ENCODE assay signal across 1 cellular context in the genomic region with DNA sequence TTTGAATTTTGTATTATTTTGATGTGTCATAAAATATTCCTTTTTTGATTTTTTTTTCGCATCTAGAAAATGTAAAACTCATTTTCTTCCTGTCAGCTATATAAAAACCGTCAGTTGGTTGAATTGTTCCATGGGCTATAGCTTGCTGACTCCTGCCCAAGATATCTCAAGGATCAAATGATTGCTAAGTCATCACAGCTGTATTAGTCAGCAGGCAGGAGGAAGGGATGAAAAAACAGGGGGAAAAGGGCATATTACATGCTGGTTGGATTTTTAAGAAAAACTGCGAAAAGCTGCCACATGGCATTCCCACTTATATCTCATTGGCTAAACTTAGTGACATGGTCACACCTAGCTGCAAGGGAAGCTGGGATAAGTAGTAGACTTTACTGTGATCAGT.
TF ChIP-seq lines count a peak whose summit lies in the region.

No MANE protein-coding gene starts in this region.

TF ChIP-seq in IMR-90, 13 proteins besides CTCF, POLR2A, EP300 and RAD21 (continued from another document):
- TF ChIP-seq RCOR1 (IDR thresholded peaks at IDR 0.05; ENCODE audit: insufficient replicate concordance, low read length): no peak
